Comparison of ENCODE assay signal across 18 cellular contexts in the genomic region with DNA sequence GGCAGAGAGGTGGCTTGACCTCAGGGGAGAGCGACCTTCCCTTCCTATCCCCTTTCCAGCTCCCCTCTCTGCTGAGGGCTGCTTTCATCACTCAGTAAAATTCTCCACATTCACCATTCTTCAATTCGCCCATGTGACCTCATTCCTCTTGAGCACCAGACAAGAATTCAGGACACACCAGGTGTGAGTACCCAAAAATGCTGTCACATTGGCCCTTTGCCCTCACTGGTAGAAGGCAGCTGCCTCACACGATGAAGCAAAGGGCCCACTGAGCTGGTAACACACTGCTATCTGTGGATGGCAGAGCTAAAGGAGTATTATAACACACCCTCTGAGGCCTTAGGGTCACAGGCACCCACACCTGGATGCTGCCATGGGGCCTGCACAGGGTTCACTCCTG. TPM values are rescaled to one million over a fixed set of nuclear protein-coding genes. Genes with fewer than 3 reads are reported as not detected.
A peak's percentile ranks its signal among the peaks of the same experiment; 100 is the strongest.
DNase-seq lines count a peak whose midpoint lies in the region; ATAC-seq and TF ChIP-seq lines count a peak whose summit lies in the region.
"Had no signal": no experiment of that assay in that cellular context is flagged by ENCODE, and none has a peak within 500 bp of the region (broad histone marks: within the 10 kb centered on the region; RNA-seq: fewer than 3 reads in every experiment).

No MANE protein-coding gene starts in this region.

- 94 to 100% methylated on average over 2 to 3 of the region's 3 CpGs for WGBS in thyroid gland, 2 donors

- H3K9me3 Mint-ChIP-seq in natural killer cell treated with Interleukin-12 subunit alpha and Interleukin-12 subunit beta and Interleukin-15 and Interleukin-18, amount 100 ng/mL, for 72 hours: no peaks in the 10 kb centered on the region
- H3K9me3 Mint-ChIP-seq in natural killer cell: no peaks in the 10 kb centered on the region
- peaks cover 11% of the 10 kb centered on the region for H3K9me3 Mint-ChIP-seq in nephron progenitor cell

- TF ChIP-seq POLR2A in thyroid gland (IDR thresholded peaks at IDR 0.05): no peak

- peak; percentile 46 for DNase-seq in natural killer cell treated with Interleukin-12 subunit alpha and Interleukin-12 subunit beta and Interleukin-15 and Interleukin-18, amount 100 ng/mL, for 72 hours (ENCODE audit: low spot score)
- DNase-seq in natural killer cell (no peak), epithelial cell of prostate (ENCODE audit: low read depth, low spot score) (no peak), nephron progenitor cell (no peak), A172 (ENCODE audit: low spot score) (no peak), thyroid gland (no peak), left ventricle myocardium superior (no peak)
- no peak for DNase-seq in stimulated activated CD4-positive, alpha-beta T cell treated with anti-CD3 and anti-CD28 coated beads, Interleukin-2, amount 100 ng/mL, for 48 hours
- DNase-seq: 8988T, DND-41, GF-D8, GOT3, MG63, NCI-H1092, NCI-H2081 treated with DMSO at 0.1 percent for 48 hours, NCI-H524, Peyer's patch, Right ventricle myocardium superior had no signal

- H3K4me1 ChIP-seq in thyroid gland: peaks cover 0 to 8% of the 10 kb centered on the region in 2 donors

- H3K4me1 Mint-ChIP-seq in natural killer cell treated with Interleukin-12 subunit alpha and Interleukin-12 subunit beta and Interleukin-15 and Interleukin-18, amount 100 ng/mL, for 72 hours (ENCODE audit: low read depth in 2 of 2): no peaks in the 10 kb centered on the region
- no peaks in the 10 kb centered on the region for H3K4me1 Mint-ChIP-seq in natural killer cell
- H3K4me1 Mint-ChIP-seq in nephron progenitor cell: peaks cover 37% of the 10 kb centered on the region

- H3K27me3 ChIP-seq in thyroid gland: no peaks in the 10 kb centered on the region
- H3K27me3 ChIP-seq: MG63, Peyer's patch had no signal

- intact Hi-C loops in natural killer cell (cut with micrococcal nuclease): no loop called here
- intact Hi-C loops in thyroid gland (cut with DNase I): no loop called here
- intact Hi-C loops in left ventricle myocardium superior (cut with micrococcal nuclease): no loop called here

- H3K4me3 Mint-ChIP-seq in natural killer cell treated with Interleukin-12 subunit alpha and Interleukin-12 subunit beta and Interleukin-15 and Interleukin-18, amount 100 ng/mL, for 72 hours: no peak overlapping the region
- no peak overlapping the region for H3K4me3 Mint-ChIP-seq in natural killer cell
- no peak overlapping the region for H3K4me3 Mint-ChIP-seq in nephron progenitor cell

- no peaks in the 10 kb centered on the region for H3K27me3 Mint-ChIP-seq in natural killer cell treated with Interleukin-12 subunit alpha and Interleukin-12 subunit beta and Interleukin-15 and Interleukin-18, amount 100 ng/mL, for 72 hours
- no peaks in the 10 kb centered on the region for H3K27me3 Mint-ChIP-seq in natural killer cell (ENCODE audit: low read depth in 2 of 2)
- H3K27me3 Mint-ChIP-seq in nephron progenitor cell (ENCODE audit: low read depth, poor library complexity): no peaks in the 10 kb centered on the region

- no peaks in the 10 kb centered on the region for H3K9me3 ChIP-seq in thyroid gland
- H3K9me3 ChIP-seq: MG63, Peyer's patch had no signal

- ATAC-seq in natural killer cell treated with Interleukin-12 subunit alpha and Interleukin-12 subunit beta and Interleukin-15 and Interleukin-18, amount 100 ng/mL, for 72 hours: no peak
- no peak for ATAC-seq in natural killer cell
- ATAC-seq in left ventricle myocardium superior: no peak

- peaks cover 31 to 48% of the 10 kb centered on the region in 2 donors for H3K36me3 ChIP-seq in thyroid gland

- H3K27ac Mint-ChIP-seq in natural killer cell treated with Interleukin-12 subunit alpha and Interleukin-12 subunit beta and Interleukin-15 and Interleukin-18, amount 100 ng/mL, for 72 hours: no peak overlapping the region
- H3K27ac Mint-ChIP-seq in natural killer cell (no peak overlapping the region), nephron progenitor cell (peak overlapping the region; percentile 49)

- H3K4me3 ChIP-seq in thyroid gland (replicated peaks in 1 of 3): no peak overlapping the region
- H3K4me3 ChIP-seq: MG63, Peyer's patch had no signal

- peaks cover 18% of the 10 kb centered on the region for H3K36me3 Mint-ChIP-seq in natural killer cell treated with Interleukin-12 subunit alpha and Interleukin-12 subunit beta and Interleukin-15 and Interleukin-18, amount 100 ng/mL, for 72 hours
- H3K36me3 Mint-ChIP-seq in natural killer cell (peaks cover 6% of the 10 kb centered on the region), nephron progenitor cell (ENCODE audit: low read depth) (peaks cover 59% of the 10 kb centered on the region)

- TF ChIP-seq CTCF in natural killer cell (IDR thresholded peaks at IDR 0.05): no peak
- TF ChIP-seq CTCF in nephron progenitor cell (IDR thresholded peaks at IDR 0.05): no peak
- TF ChIP-seq CTCF in thyroid gland (IDR thresholded peaks at IDR 0.05): no peak

- H3K27ac ChIP-seq in epithelial cell of prostate (peak overlapping the region; percentile 33), thyroid gland (no peak overlapping the region)

RNA-seq across cellular contexts. Expression of gene SSH1, which starts 59.7 kb away (rescaled TPM):
- 10 to 100 TPM; 40.5 to 73.9 TPM for total RNA-seq in natural killer cell treated with Interleukin-12 subunit alpha and Interleukin-12 subunit beta and Interleukin-15 and Interleukin-18, amount 100 ng/mL, for 72 hours
- total RNA-seq in natural killer cell (10 to 100 TPM; 57.4 to 74.1 (median 66.6) TPM), thyroid gland (10 to 100 TPM; 13.0 to 26.8 (median 21.7) TPM), left ventricle myocardium superior (31.2 TPM)
- 6.9 and 7.4 TPM in 2 replicates for total RNA-seq in A172 (2014; rRNA removed; shearing (Covaris generic))
